1 cellular context compared by ENCODE assay signal in genomic region chr7:82432743-82433142, GRCh38. TPM values are rescaled to one million over a fixed set of nuclear protein-coding genes. Genes with fewer than 3 reads are reported as not detected.
"Had no signal": no experiment of that assay in that cellular context is flagged by ENCODE, and none has a peak within 500 bp of the region (broad histone marks: within the 10 kb centered on the region; RNA-seq: fewer than 3 reads in every experiment).

No MANE protein-coding gene starts in this region.

RNA-seq across cellular contexts. Expression of gene CACNA2D1, which starts 10.8 kb away (rescaled TPM):
- total RNA-seq: MCF 10A had no signal
